ENCODE assay signal across 1 cellular context in the genomic region with DNA sequence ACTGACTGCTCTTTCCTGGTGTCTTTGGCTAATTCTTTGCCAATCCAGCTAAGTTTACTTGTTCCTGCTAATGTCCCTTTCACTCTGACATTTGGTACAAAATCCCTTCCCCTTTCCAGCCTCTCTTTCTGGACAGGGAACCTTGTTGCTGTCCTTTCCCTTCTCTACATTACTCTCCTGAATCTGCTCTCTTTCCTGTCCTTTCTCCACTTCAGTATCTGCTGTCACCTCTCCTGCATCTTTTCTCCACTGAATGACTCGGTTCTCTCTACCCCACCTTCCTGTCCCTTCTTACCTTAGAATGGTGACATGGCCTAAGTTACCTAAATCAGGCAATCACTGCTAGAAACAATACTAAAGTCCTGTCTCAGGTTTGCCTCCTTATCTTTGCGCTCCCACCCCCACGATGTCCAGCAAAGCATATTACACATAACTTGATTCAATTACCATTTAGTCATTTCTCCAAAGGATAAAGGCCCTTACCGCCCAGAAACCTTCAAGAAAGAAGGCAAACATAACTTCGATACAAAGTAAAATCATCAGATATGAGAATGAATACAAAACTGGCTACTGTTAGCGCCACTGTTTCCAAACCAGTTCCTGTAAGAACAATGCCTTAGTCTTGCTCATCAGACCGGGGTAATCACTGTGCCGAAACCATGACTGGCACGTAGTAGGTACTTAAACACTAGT.
TF ChIP-seq lines count a peak whose summit lies in the region.

No MANE protein-coding gene starts in this region.

TF ChIP-seq in WTC11, 78 proteins besides CTCF, POLR2A, EP300 and RAD21 (continued from another document):
- TF ChIP-seq, protein P1, sequence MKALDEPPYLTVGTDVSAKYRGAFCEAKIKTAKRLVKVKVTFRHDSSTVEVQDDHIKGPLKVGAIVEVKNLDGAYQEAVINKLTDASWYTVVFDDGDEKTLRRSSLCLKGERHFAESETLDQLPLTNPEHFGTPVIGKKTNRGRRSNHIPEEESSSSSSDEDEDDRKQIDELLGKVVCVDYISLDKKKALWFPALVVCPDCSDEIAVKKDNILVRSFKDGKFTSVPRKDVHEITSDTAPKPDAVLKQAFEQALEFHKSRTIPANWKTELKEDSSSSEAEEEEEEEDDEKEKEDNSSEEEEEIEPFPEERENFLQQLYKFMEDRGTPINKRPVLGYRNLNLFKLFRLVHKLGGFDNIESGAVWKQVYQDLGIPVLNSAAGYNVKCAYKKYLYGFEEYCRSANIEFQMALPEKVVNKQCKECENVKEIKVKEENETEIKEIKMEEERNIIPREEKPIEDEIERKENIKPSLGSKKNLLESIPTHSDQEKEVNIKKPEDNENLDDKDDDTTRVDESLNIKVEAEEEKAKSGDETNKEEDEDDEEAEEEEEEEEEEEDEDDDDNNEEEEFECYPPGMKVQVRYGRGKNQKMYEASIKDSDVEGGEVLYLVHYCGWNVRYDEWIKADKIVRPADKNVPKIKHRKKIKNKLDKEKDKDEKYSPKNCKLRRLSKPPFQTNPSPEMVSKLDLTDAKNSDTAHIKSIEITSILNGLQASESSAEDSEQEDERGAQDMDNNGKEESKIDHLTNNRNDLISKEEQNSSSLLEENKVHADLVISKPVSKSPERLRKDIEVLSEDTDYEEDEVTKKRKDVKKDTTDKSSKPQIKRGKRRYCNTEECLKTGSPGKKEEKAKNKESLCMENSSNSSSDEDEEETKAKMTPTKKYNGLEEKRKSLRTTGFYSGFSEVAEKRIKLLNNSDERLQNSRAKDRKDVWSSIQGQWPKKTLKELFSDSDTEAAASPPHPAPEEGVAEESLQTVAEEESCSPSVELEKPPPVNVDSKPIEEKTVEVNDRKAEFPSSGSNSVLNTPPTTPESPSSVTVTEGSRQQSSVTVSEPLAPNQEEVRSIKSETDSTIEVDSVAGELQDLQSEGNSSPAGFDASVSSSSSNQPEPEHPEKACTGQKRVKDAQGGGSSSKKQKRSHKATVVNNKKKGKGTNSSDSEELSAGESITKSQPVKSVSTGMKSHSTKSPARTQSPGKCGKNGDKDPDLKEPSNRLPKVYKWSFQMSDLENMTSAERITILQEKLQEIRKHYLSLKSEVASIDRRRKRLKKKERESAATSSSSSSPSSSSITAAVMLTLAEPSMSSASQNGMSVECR (CRISPR knock-in tag; IDR thresholded peaks at IDR 0.05; ENCODE audit: borderline replicate concordance): no peak
- TF ChIP-seq IRF2 (CRISPR knock-in tag; IDR thresholded peaks at IDR 0.05; ENCODE audit: borderline replicate concordance, low read depth): no peak
